In genomic region chr1:241079459-241079858, GRCh38 we compare ENCODE assay signal across 1 cellular context.
TF ChIP-seq lines count a peak whose summit lies in the region.

No MANE protein-coding gene starts in this region.

TF ChIP-seq in GM23338, 12 proteins besides CTCF, POLR2A, EP300 and RAD21 (continued from another document):
- TF ChIP-seq ZNF462 (CRISPR knock-in tag; IDR thresholded peaks at IDR 0.05) = no peak
- TF ChIP-seq, protein P1, sequence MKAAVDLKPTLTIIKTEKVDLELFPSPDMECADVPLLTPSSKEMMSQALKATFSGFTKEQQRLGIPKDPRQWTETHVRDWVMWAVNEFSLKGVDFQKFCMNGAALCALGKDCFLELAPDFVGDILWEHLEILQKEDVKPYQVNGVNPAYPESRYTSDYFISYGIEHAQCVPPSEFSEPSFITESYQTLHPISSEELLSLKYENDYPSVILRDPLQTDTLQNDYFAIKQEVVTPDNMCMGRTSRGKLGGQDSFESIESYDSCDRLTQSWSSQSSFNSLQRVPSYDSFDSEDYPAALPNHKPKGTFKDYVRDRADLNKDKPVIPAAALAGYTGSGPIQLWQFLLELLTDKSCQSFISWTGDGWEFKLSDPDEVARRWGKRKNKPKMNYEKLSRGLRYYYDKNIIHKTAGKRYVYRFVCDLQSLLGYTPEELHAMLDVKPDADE (IDR thresholded peaks at IDR 0.05) = no peak
- no peak for TF ChIP-seq CREB1 (CRISPR knock-in tag; IDR thresholded peaks at IDR 0.05; ENCODE audit: low read depth)
- no peak for TF ChIP-seq ZNF331 (CRISPR knock-in tag; IDR thresholded peaks at IDR 0.05; ENCODE audit: low read depth)
- no peak for TF ChIP-seq NANOG (IDR thresholded peaks at IDR 0.05; ENCODE audit: borderline replicate concordance)
- no peak for TF ChIP-seq ZNF114 (CRISPR knock-in tag; IDR thresholded peaks at IDR 0.05)
- TF ChIP-seq JUNB (IDR thresholded peaks at IDR 0.05; ENCODE audit: unreplicated experiment) = no peak
- TF ChIP-seq EZH2 (IDR thresholded peaks at IDR 0.05; ENCODE audit: low read depth, unreplicated experiment) = no peak
- TF ChIP-seq STAT1 (IDR thresholded peaks at IDR 0.05; ENCODE audit: unreplicated experiment) = no peak
- no peak for TF ChIP-seq EZH2phosphoT487 (IDR thresholded peaks at IDR 0.05; ENCODE audit: unreplicated experiment)
